ENCODE assay signal across 9 cellular contexts in the genomic region with DNA sequence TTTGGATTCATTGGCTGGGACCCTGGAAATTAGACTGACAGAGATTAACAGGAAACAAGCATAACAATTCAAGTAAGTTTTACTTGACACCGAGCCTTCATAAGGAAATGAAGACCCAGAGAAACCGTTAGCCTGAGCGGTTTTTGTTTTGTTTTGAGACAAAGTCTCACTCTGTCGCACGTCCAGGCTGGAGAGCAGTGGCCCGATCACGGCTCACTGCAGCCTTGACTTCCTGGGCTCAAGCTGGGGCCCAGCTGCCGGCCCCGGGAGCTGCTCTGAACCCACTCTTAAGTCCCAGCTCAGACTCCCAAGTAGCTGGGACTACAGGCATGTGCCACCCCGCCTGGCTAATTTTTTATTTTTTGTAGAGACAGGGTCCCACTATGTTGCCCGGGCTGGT.
A peak's percentile ranks its signal among the peaks of the same experiment; 100 is the strongest.
DNase-seq lines count a peak whose midpoint lies in the region; ATAC-seq, FAIRE-seq and TF ChIP-seq lines count a peak whose summit lies in the region.
"Had no signal": no experiment of that assay in that cellular context is flagged by ENCODE, and none has a peak within 500 bp of the region (broad histone marks: within the 10 kb centered on the region; RNA-seq: fewer than 3 reads in every experiment).

No MANE protein-coding gene starts in this region.

- peaks cover 0 to 3% of the 10 kb centered on the region in 2 donors for H3K9me3 Mint-ChIP-seq in activated naive CD4-positive, alpha-beta T cell treated with anti-CD3 and anti-CD28 coated beads, Interleukin-2, amount 50 U/mL, for 72 hours

- H4K8ac ChIP-seq in neuronal stem cell (ENCODE audit: low read depth, low read length) = no peak overlapping the region

- H3K4ac ChIP-seq in neuronal stem cell (ENCODE audit: low read length) = no peak overlapping the region

- no peak for TF ChIP-seq POLR2A in erythroblast (IDR thresholded peaks at IDR 0.05; ENCODE audit: low read length)

- H3K36me3 Mint-ChIP-seq in activated naive CD4-positive, alpha-beta T cell treated with anti-CD3 and anti-CD28 coated beads, Interleukin-2, amount 50 U/mL, for 72 hours = peaks cover 25 to 57% of the 10 kb centered on the region in 2 donors

- H2AK5ac ChIP-seq in neuronal stem cell (ENCODE audit: low read depth, low read length) = no peak overlapping the region

- intact Hi-C loops in pancreas (cut with DNase I) = no loop called here

- H3K18ac ChIP-seq in neuronal stem cell (ENCODE audit: low read length) = no peak overlapping the region

- H4K91ac ChIP-seq in neuronal stem cell (ENCODE audit: low read depth, low read length, poor library complexity) = no peak overlapping the region

- no peak overlapping the region for H3K9ac ChIP-seq in neuronal stem cell (ENCODE audit: low read depth, low read length, poor library complexity)

- no peak overlapping the region for H3K4me2 ChIP-seq in neuronal stem cell (ENCODE audit: insufficient read depth, low read length, poor library complexity, severe bottlenecking)

- WGBS in neuronal stem cell (ENCODE audit: extremely low coverage in 2 of 2, insufficient read length in 2 of 2, insufficient replicate concordance in 1 of 2), 2 donors = no CpG with 5 or more reads among the region's 11 CpGs
- 87% methylated on average over 11 of the region's 11 CpGs for WGBS in pancreas, 2 donors

- H2AFZ ChIP-seq in neuronal stem cell (ENCODE audit: low read length) = peak overlapping the region; percentile 32

- H3K27ac ChIP-seq in neuronal stem cell (replicated peaks; ENCODE audit: low read length) (peak overlapping the region; percentile 74), pancreas (peak overlapping the region in 2 of 4 donors; percentile 5 to 26)

- H3K36me3 ChIP-seq in neuronal stem cell (replicated peaks in 1 of 2; ENCODE audit: control insufficient read depth in 2 of 2, insufficient read depth in 2 of 2, low read length in 2 of 2) (peaks cover 6 to 14% of the 10 kb centered on the region in 2 donors), MG63 (peaks cover 68% of the 10 kb centered on the region), pancreas (no peaks in the 10 kb centered on the region)

- TF ChIP-seq CTCF in pancreas (IDR thresholded peaks at IDR 0.05) = no peak

- H3K4me1 ChIP-seq in neuronal stem cell (ENCODE audit: control insufficient read depth in 2 of 2, insufficient read depth in 1 of 2, low read depth in 1 of 2, low read length in 2 of 2) = peaks cover 26 to 29% of the 10 kb centered on the region in 2 donors
- H3K4me1 ChIP-seq in pancreas = peaks cover 0 to 5% (median 0%) of the 10 kb centered on the region in 3 donors

- no peak overlapping the region for H2BK5ac ChIP-seq in neuronal stem cell (ENCODE audit: low read length)

- ATAC-seq in GM18498 (IDR thresholded peaks at IDR 0.05; ENCODE audit: unreplicated experiment) (peak; percentile 44), HG02970 (IDR thresholded peaks at IDR 0.05; ENCODE audit: low FRiP score, unreplicated experiment) (peak; percentile 30), pancreas (no peak)
- ATAC-seq in activated naive CD4-positive, alpha-beta T cell treated with anti-CD3 and anti-CD28 coated beads, Interleukin-2, amount 50 U/mL, for 72 hours = peak in 1 of 2 donors; percentile 21

- H3K27me3 ChIP-seq in neuronal stem cell (ENCODE audit: control insufficient read depth in 3 of 3, insufficient read depth in 3 of 3, low read depth in 1 of 3, low read length in 3 of 3) = no peaks in the 10 kb centered on the region
- no peaks in the 10 kb centered on the region for H3K27me3 ChIP-seq in MG63
- no peaks in the 10 kb centered on the region for H3K27me3 ChIP-seq in pancreas

- peak overlapping the region; percentile 96 to 98 for H3K27ac Mint-ChIP-seq in activated naive CD4-positive, alpha-beta T cell treated with anti-CD3 and anti-CD28 coated beads, Interleukin-2, amount 50 U/mL, for 72 hours

- no peaks in the 10 kb centered on the region for H3K9me3 ChIP-seq in neuronal stem cell (replicated peaks in 1 of 2; ENCODE audit: control insufficient read depth in 2 of 2, insufficient read depth in 1 of 2, low read depth in 1 of 2, low read length in 2 of 2)
- H3K9me3 ChIP-seq in MG63 = no peaks in the 10 kb centered on the region
- H3K9me3 ChIP-seq in pancreas = no peaks in the 10 kb centered on the region

- H3K14ac ChIP-seq in neuronal stem cell (ENCODE audit: low read length) = no peak overlapping the region

- H2BK12ac ChIP-seq in neuronal stem cell (ENCODE audit: low read length) = no peak overlapping the region

- no peak overlapping the region for H3K23ac ChIP-seq in neuronal stem cell (ENCODE audit: low read depth, low read length, poor library complexity)

- DNase-seq in activated naive CD4-positive, alpha-beta T cell treated with anti-CD3 and anti-CD28 coated beads, Interleukin-2, amount 50 U/mL, for 72 hours (ENCODE audit: low spot score in 2 of 2) = peak in 1 of 2 donors; percentile 44
- DNase-seq in neuronal stem cell (ENCODE audit: low spot score) = no peak
- no peak for DNase-seq in NCI-H510A (lab: John Stamatoyannopoulos, UW)
- no peak for DNase-seq in MG63
- DNase-seq in pancreas = no peak
- no peak for DNase-seq in erythroblast (lab: John Stamatoyannopoulos, UW)
- DNase-seq: NCI-H187 had no signal

- H3K4me3 ChIP-seq in neuronal stem cell (ENCODE audit: low read length in 2 of 2) = no peak overlapping the region
- no peak overlapping the region for H3K4me3 ChIP-seq in MG63
- no peak overlapping the region for H3K4me3 ChIP-seq in pancreas

- no peak for FAIRE-seq in pancreas (lab: Jason Lieb, UNC)

- no peak overlapping the region for H2BK120ac ChIP-seq in neuronal stem cell (ENCODE audit: low read depth, low read length)

- H2BK15ac ChIP-seq in neuronal stem cell (ENCODE audit: low read length) = no peak overlapping the region

- peaks cover 7% of the 10 kb centered on the region for H3K79me1 ChIP-seq in neuronal stem cell (ENCODE audit: low read depth, low read length)

Comparison
In these comparisons a context has a peak if more than half of its experiments do, and no peak if none do; other contexts are left out.
1. ATAC-seq: peak in GM18498 (single experiment) and HG02970 (single experiment); none in pancreas (0 of 4).